12 cellular contexts compared by ENCODE assay signal in genomic region chr1:236515443-236515958, GRCh38. TPM values are rescaled to one million over a fixed set of nuclear protein-coding genes. Genes with fewer than 3 reads are reported as not detected.
A peak's percentile ranks its signal among the peaks of the same experiment; 100 is the strongest.
DNase-seq lines count a peak whose midpoint lies in the region; ATAC-seq lines count a peak whose summit lies in the region.
"Had no signal": no experiment of that assay in that cellular context is flagged by ENCODE, and none has a peak within 500 bp of the region (broad histone marks: within the 10 kb centered on the region; RNA-seq: fewer than 3 reads in every experiment).

No MANE protein-coding gene starts in this region.

- POLR2A ChIA-PET in activated CD4-positive, alpha-beta T cell treated with anti-CD3 and anti-CD28 coated beads, Interleukin-2, amount 10 ng/mL, durations not matched to agents 7 days and 5 days (lab: Charles Lee) = no interaction called here

- H3K27ac Mint-ChIP-seq in activated CD4-positive, alpha-beta T cell treated with anti-CD3 and anti-CD28 coated beads, Interleukin-2, amount 10 ng/mL, durations not matched to agents 7 days and 5 days = peak overlapping the region; percentile 15
- peak overlapping the region; percentile 89 for H3K27ac Mint-ChIP-seq in central memory CD8-positive, alpha-beta T cell (ENCODE audit: low read depth)
- H3K27ac Mint-ChIP-seq in stimulated activated effector memory CD8-positive, alpha-beta T cell treated with anti-CD3 and anti-CD28 coated beads, Interleukin-12 subunit alpha, Interleukin-12 subunit beta, amount 100 ng/mL, for 72 hours = peak overlapping the region; percentile 92
- no peak overlapping the region for H3K27ac Mint-ChIP-seq in activated naive CD8-positive, alpha-beta T cell treated with anti-CD3 and anti-CD28 coated beads, Interleukin-2, amount 50 U/mL, for 24 hours

- H3K36me3 Mint-ChIP-seq in activated CD4-positive, alpha-beta T cell treated with anti-CD3 and anti-CD28 coated beads, Interleukin-2, amount 10 ng/mL, durations not matched to agents 7 days and 5 days (ENCODE audit: low read depth) = peaks cover 2% of the 10 kb centered on the region
- H3K36me3 Mint-ChIP-seq in central memory CD8-positive, alpha-beta T cell (ENCODE audit: insufficient read depth) = peaks cover 3% of the 10 kb centered on the region
- peaks cover 6% of the 10 kb centered on the region for H3K36me3 Mint-ChIP-seq in stimulated activated effector memory CD8-positive, alpha-beta T cell treated with anti-CD3 and anti-CD28 coated beads, Interleukin-12 subunit alpha, Interleukin-12 subunit beta, amount 100 ng/mL, for 72 hours
- H3K36me3 Mint-ChIP-seq in activated naive CD8-positive, alpha-beta T cell treated with anti-CD3 and anti-CD28 coated beads, Interleukin-2, amount 50 U/mL, for 24 hours (ENCODE audit: low read depth) = no peaks in the 10 kb centered on the region

- CTCF ChIA-PET in activated CD4-positive, alpha-beta T cell treated with anti-CD3 and anti-CD28 coated beads, Interleukin-2, amount 10 ng/mL, durations not matched to agents 7 days and 5 days (lab: Charles Lee) = interaction anchor here (0.7 to 1.2 kb wide), 2 partner anchors 12 to 63 kb away, joined by 3 read pairs; no protein-coding TSS in a partner anchor

- no peak overlapping the region for H3K4me3 Mint-ChIP-seq in activated CD4-positive, alpha-beta T cell treated with anti-CD3 and anti-CD28 coated beads, Interleukin-2, amount 10 ng/mL, durations not matched to agents 7 days and 5 days
- no peak overlapping the region for H3K4me3 Mint-ChIP-seq in central memory CD8-positive, alpha-beta T cell
- H3K4me3 Mint-ChIP-seq in stimulated activated effector memory CD8-positive, alpha-beta T cell treated with anti-CD3 and anti-CD28 coated beads, Interleukin-12 subunit alpha, Interleukin-12 subunit beta, amount 100 ng/mL, for 72 hours = peak overlapping the region; percentile 68
- no peak overlapping the region for H3K4me3 Mint-ChIP-seq in activated naive CD8-positive, alpha-beta T cell treated with anti-CD3 and anti-CD28 coated beads, Interleukin-2, amount 50 U/mL, for 24 hours

- no peak for DNase-seq in activated CD4-positive, alpha-beta T cell treated with anti-CD3 and anti-CD28 coated beads, Interleukin-2, amount 10 ng/mL, durations not matched to agents 7 days and 5 days
- DNase-seq in activated CD4-positive, alpha-beta T cell treated with anti-CD3 and anti-CD28 coated beads, Interleukin-2, amount 50 U/mL, for 1 hour = no peak
- DNase-seq in NCI-H2196 (lab: John Stamatoyannopoulos, UW; ENCODE audit: unreplicated experiment) = peak; percentile 44
- no peak for DNase-seq in central memory CD8-positive, alpha-beta T cell (ENCODE audit: low spot score in 2 of 2)
- DNase-seq in stimulated activated effector memory CD8-positive, alpha-beta T cell treated with anti-CD3 and anti-CD28 coated beads, Interleukin-12 subunit alpha, Interleukin-12 subunit beta, amount 100 ng/mL, for 72 hours (ENCODE audit: low spot score in 2 of 2) = no peak
- no peak for DNase-seq in activated naive CD8-positive, alpha-beta T cell treated with anti-CD3 and anti-CD28 coated beads, Interleukin-2, amount 50 U/mL, for 24 hours
- no peak for DNase-seq in A172 (ENCODE audit: low spot score)
- DNase-seq: activated CD4-positive, CD25-positive, alpha-beta regulatory T cell treated with anti-CD3 and anti-CD28 coated beads, Interleukin-2, amount 50 U/mL, for 72 hours; central memory CD4-positive, alpha-beta T cell; NCI-H1930; stimulated activated CD4-positive, alpha-beta T cell treated with anti-CD3 and anti-CD28 coated beads, Interleukin-4, amount 100 ng/mL, for 24 hours had no signal

- H3K9me3 Mint-ChIP-seq in activated CD4-positive, alpha-beta T cell treated with anti-CD3 and anti-CD28 coated beads, Interleukin-2, amount 10 ng/mL, durations not matched to agents 7 days and 5 days = peaks cover 3% of the 10 kb centered on the region
- no peaks in the 10 kb centered on the region for H3K9me3 Mint-ChIP-seq in central memory CD8-positive, alpha-beta T cell
- no peaks in the 10 kb centered on the region for H3K9me3 Mint-ChIP-seq in stimulated activated effector memory CD8-positive, alpha-beta T cell treated with anti-CD3 and anti-CD28 coated beads, Interleukin-12 subunit alpha, Interleukin-12 subunit beta, amount 100 ng/mL, for 72 hours
- H3K9me3 Mint-ChIP-seq in activated naive CD8-positive, alpha-beta T cell treated with anti-CD3 and anti-CD28 coated beads, Interleukin-2, amount 50 U/mL, for 24 hours = no peaks in the 10 kb centered on the region

- H3K4me1 Mint-ChIP-seq in activated CD4-positive, alpha-beta T cell treated with anti-CD3 and anti-CD28 coated beads, Interleukin-2, amount 10 ng/mL, durations not matched to agents 7 days and 5 days = peaks cover 31% of the 10 kb centered on the region
- H3K4me1 Mint-ChIP-seq in central memory CD8-positive, alpha-beta T cell = peaks cover 20% of the 10 kb centered on the region
- H3K4me1 Mint-ChIP-seq in stimulated activated effector memory CD8-positive, alpha-beta T cell treated with anti-CD3 and anti-CD28 coated beads, Interleukin-12 subunit alpha, Interleukin-12 subunit beta, amount 100 ng/mL, for 72 hours = peaks cover 38% of the 10 kb centered on the region
- H3K4me1 Mint-ChIP-seq in activated naive CD8-positive, alpha-beta T cell treated with anti-CD3 and anti-CD28 coated beads, Interleukin-2, amount 50 U/mL, for 24 hours = peaks cover 8% of the 10 kb centered on the region

- no peak for ATAC-seq in central memory CD8-positive, alpha-beta T cell (replicated peaks; ENCODE audit: extremely low read depth, poor library complexity, severe bottlenecking)
- no peak for ATAC-seq in stimulated activated effector memory CD8-positive, alpha-beta T cell treated with anti-CD3 and anti-CD28 coated beads, Interleukin-12 subunit alpha, Interleukin-12 subunit beta, amount 100 ng/mL, for 72 hours
- no peak for ATAC-seq in HG03442 (IDR thresholded peaks at IDR 0.05; ENCODE audit: unreplicated experiment)
- ATAC-seq in activated naive CD8-positive, alpha-beta T cell treated with anti-CD3 and anti-CD28 coated beads, Interleukin-2, amount 50 U/mL, for 24 hours = no peak

- H3K27me3 Mint-ChIP-seq in activated CD4-positive, alpha-beta T cell treated with anti-CD3 and anti-CD28 coated beads, Interleukin-2, amount 10 ng/mL, durations not matched to agents 7 days and 5 days = peaks cover 8% of the 10 kb centered on the region
- H3K27me3 Mint-ChIP-seq in central memory CD8-positive, alpha-beta T cell = no peaks in the 10 kb centered on the region
- H3K27me3 Mint-ChIP-seq in activated naive CD8-positive, alpha-beta T cell treated with anti-CD3 and anti-CD28 coated beads, Interleukin-2, amount 50 U/mL, for 24 hours = no peaks in the 10 kb centered on the region

RNA-seq across cellular contexts. Expression of gene LGALS8, which starts 8.3 kb away (rescaled TPM):
- total RNA-seq in activated CD4-positive, alpha-beta T cell treated with anti-CD3 and anti-CD28 coated beads, Interleukin-2, amount 10 ng/mL, durations not matched to agents 7 days and 5 days = 100 to 1,000 TPM in 1 of 2 experiments, 10 to 100 TPM in 1; 99.5 to 107 TPM
- 96.9 and 104 TPM in 2 replicates for total RNA-seq in A172 (2014; rRNA removed; shearing (Covaris generic))
